18 cellular contexts compared by ENCODE assay signal in the genomic region with DNA sequence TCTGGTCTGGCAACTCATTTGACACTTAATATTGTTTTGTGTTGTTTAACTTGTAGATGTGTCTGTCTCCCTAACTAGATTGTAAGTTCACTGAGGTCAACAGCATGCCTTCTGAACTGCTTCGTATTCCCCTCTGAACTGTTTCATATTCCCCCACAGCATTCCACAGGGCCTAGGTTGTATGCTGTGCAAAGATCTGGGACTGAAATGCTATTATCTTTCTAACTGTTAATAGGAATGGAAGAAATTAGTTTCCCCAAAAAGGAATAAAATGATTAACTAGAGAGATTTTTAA. TPM values are rescaled to one million over a fixed set of nuclear protein-coding genes. Genes with fewer than 3 reads are reported as not detected.
DNase-seq lines count a peak whose midpoint lies in the region; ATAC-seq, FAIRE-seq and TF ChIP-seq lines count a peak whose summit lies in the region.
"Had no signal": no experiment of that assay in that cellular context is flagged by ENCODE, and none has a peak within 500 bp of the region (broad histone marks: within the 10 kb centered on the region; RNA-seq: fewer than 3 reads in every experiment).

No MANE protein-coding gene starts in this region.

- H3K4me3 ChIP-seq in BLaER1 treated with 17β-estradiol and CSF1 and Interleukin-3, amounts not matched to agents 10 nM and 100 nM, result no peak overlapping the region
- H3K4me3 ChIP-seq in KMS-11 (IDR thresholded peaks at IDR 0.05; ENCODE audit: insufficient read depth, low read depth, low read length) (no peak overlapping the region), endodermal cell (ENCODE audit: low read length) (no peak overlapping the region), neural progenitor cell (no peak overlapping the region), pancreas (no peak overlapping the region)
- H3K4me3 ChIP-seq: SJSA1 had no signal

- H3K4me3 Mint-ChIP-seq in endodermal cell (no peak overlapping the region), neural progenitor cell (peak overlapping the region; percentile 11)
- H3K4me3 Mint-ChIP-seq: CD14-positive monocyte, H9 had no signal

- H3K9me3 ChIP-seq in BLaER1 treated with 17β-estradiol and CSF1 and Interleukin-3, amounts not matched to agents 10 nM and 100 nM (replicated peaks in 1 of 11), result no peaks in the 10 kb centered on the region
- H3K9me3 ChIP-seq in endodermal cell (ENCODE audit: control insufficient read depth, low read length), result no peaks in the 10 kb centered on the region
- H3K9me3 ChIP-seq in neural progenitor cell (ENCODE audit: low read depth), result no peaks in the 10 kb centered on the region
- no peaks in the 10 kb centered on the region for H3K9me3 ChIP-seq in pancreas
- H3K9me3 ChIP-seq: SJSA1 had no signal

- no peaks in the 10 kb centered on the region for H3K36me3 ChIP-seq in BLaER1 treated with 17β-estradiol and CSF1 and Interleukin-3, amounts not matched to agents 10 nM and 100 nM
- H3K36me3 ChIP-seq in KMS-11 (ENCODE audit: insufficient read depth), result no peaks in the 10 kb centered on the region
- no peaks in the 10 kb centered on the region for H3K36me3 ChIP-seq in endodermal cell (ENCODE audit: control insufficient read depth, insufficient read depth, low read length)
- H3K36me3 ChIP-seq in neural progenitor cell, result no peaks in the 10 kb centered on the region
- no peaks in the 10 kb centered on the region for H3K36me3 ChIP-seq in pancreas
- H3K36me3 ChIP-seq: SJSA1 had no signal

- 100% methylated on average over 1 of the region's 1 CpG; no CpG with 5 or more reads in 1 of the 2 experiments for WGBS in endodermal cell (ENCODE audit: insufficient coverage in 1 of 2, insufficient read length in 1 of 2), 2 experiments
- 33 to 40% methylated on average over 1 of the region's 1 CpG for WGBS in pancreas, 2 donors

- H3K27me3 Mint-ChIP-seq in endodermal cell (ENCODE audit: insufficient read depth) (no peaks in the 10 kb centered on the region), neural progenitor cell (ENCODE audit: insufficient read depth, low read depth) (peaks cover 2% of the 10 kb centered on the region)

- no peak for FAIRE-seq in pancreas (lab: Jason Lieb, UNC)
- FAIRE-seq: GM19239 had no signal

- peak overlapping the region in 7 of 11 experiments; percentile 39 to 71 (median 56); a peak in 12 of 22 replicates for H3K4me2 ChIP-seq in BLaER1 treated with 17β-estradiol and CSF1 and Interleukin-3, amounts not matched to agents 10 nM and 100 nM
- peak overlapping the region; percentile 55 for H3K4me2 ChIP-seq in KMS-11
- H3K4me2 ChIP-seq in neural progenitor cell, result no peak overlapping the region

- no peak overlapping the region for H2AFZ ChIP-seq in KMS-11 (ENCODE audit: low read depth)
- no peak overlapping the region for H2AFZ ChIP-seq in neural progenitor cell (replicated peaks)

- H3K4me1 Mint-ChIP-seq in endodermal cell (peaks cover 52% of the 10 kb centered on the region), neural progenitor cell (peaks cover 90% of the 10 kb centered on the region)
- H3K4me1 Mint-ChIP-seq: CD14-positive monocyte had no signal

- peaks cover 32% of the 10 kb centered on the region for H3F3A ChIP-seq in neural progenitor cell (ENCODE audit: low read depth)

- TF ChIP-seq CTCF in KMS-11 (conservative IDR thresholded peaks at IDR 0.05; ENCODE audit: low read depth, low read length) (no peak), endodermal cell (conservative IDR thresholded peaks at IDR 0.05) (no peak), neural progenitor cell (IDR thresholded peaks at IDR 0.05) (no peak), pancreas (IDR thresholded peaks at IDR 0.05) (no peak)

- H3K79me2 ChIP-seq in KMS-11 (ENCODE audit: insufficient read depth, low read depth), result peaks cover 7% of the 10 kb centered on the region; the same call in 1 of the 2 replicates
- peaks cover 74% of the 10 kb centered on the region for H3K79me2 ChIP-seq in neural progenitor cell (ENCODE audit: low read depth)

- H3K36me3 Mint-ChIP-seq in endodermal cell (ENCODE audit: low read depth), result no peaks in the 10 kb centered on the region
- peaks cover 18% of the 10 kb centered on the region for H3K36me3 Mint-ChIP-seq in neural progenitor cell
- H3K36me3 Mint-ChIP-seq: CD14-positive monocyte had no signal

- peaks cover 0 to 8% (median 0%) of the 10 kb centered on the region in 11 experiments; a peak in 3 of 22 replicates for H3K27me3 ChIP-seq in BLaER1 treated with 17β-estradiol and CSF1 and Interleukin-3, amounts not matched to agents 10 nM and 100 nM
- no peaks in the 10 kb centered on the region for H3K27me3 ChIP-seq in KMS-11 (ENCODE audit: insufficient read depth, low read depth)
- H3K27me3 ChIP-seq in endodermal cell (ENCODE audit: control insufficient read depth, insufficient read depth, low read length, poor library complexity, severe bottlenecking), result no peaks in the 10 kb centered on the region
- H3K27me3 ChIP-seq in neural progenitor cell, result no peaks in the 10 kb centered on the region
- no peaks in the 10 kb centered on the region for H3K27me3 ChIP-seq in pancreas
- H3K27me3 ChIP-seq: SJSA1 had no signal

- H3K9ac ChIP-seq in BLaER1 treated with 17β-estradiol and CSF1 and Interleukin-3, amounts not matched to agents 10 nM and 100 nM, result no peak overlapping the region
- H3K9ac ChIP-seq in KMS-11 (no peak overlapping the region), endodermal cell (ENCODE audit: extremely low read depth, low read length, poor library complexity, severe bottlenecking) (no peak overlapping the region), neural progenitor cell (no peak overlapping the region)

- peaks cover 0 to 100% (median 83%) of the 10 kb centered on the region in 11 experiments; a peak in 17 of 22 replicates for H4K20me1 ChIP-seq in BLaER1 treated with 17β-estradiol and CSF1 and Interleukin-3, amounts not matched to agents 10 nM and 100 nM
- H4K20me1 ChIP-seq in KMS-11 (ENCODE audit: insufficient read depth), result no peaks in the 10 kb centered on the region; the same call in 1 of the 2 replicates
- H4K20me1 ChIP-seq in neural progenitor cell (ENCODE audit: low read depth), result peaks cover 69% of the 10 kb centered on the region

- no peak overlapping the region for H3K27ac ChIP-seq in BLaER1 treated with 17β-estradiol and CSF1 and Interleukin-3, amounts not matched to agents 10 nM and 100 nM
- H3K27ac ChIP-seq in KMS-11, result peak overlapping the region; percentile 38; the same call in 1 of the 2 replicates
- H3K27ac ChIP-seq in endodermal cell (ENCODE audit: low read depth, low read length), result peak overlapping the region; percentile 16
- H3K27ac ChIP-seq in neural progenitor cell, result no peak overlapping the region
- no peak overlapping the region for H3K27ac ChIP-seq in pancreas
- H3K27ac ChIP-seq: SJSA1 had no signal

- no peak for DNase-seq in endodermal cell
- DNase-seq in neural progenitor cell (ENCODE audit: low spot score), result no peak
- no peak for DNase-seq in OCI-M2 (lab: John Stamatoyannopoulos, UW; ENCODE audit: unreplicated experiment)
- no peak for DNase-seq in NCI-H510A treated with DMSO at 0.1 percent for 48 hours (lab: John Stamatoyannopoulos, UW)
- DNase-seq in NCI-H82 treated with DMSO at 0.1 percent for 48 hours (lab: John Stamatoyannopoulos, UW; ENCODE audit: unreplicated experiment), result no peak
- DNase-seq in pancreas, result no peak
- DNase-seq: H9, MV-4-11, NCI-H1436, NCI-H2029, NCI-H2171, NCI-H446, NCI-H748 treated with DMSO at 0.1 percent for 48 hours had no signal

- intact Hi-C loops in pancreas (cut with DNase I), result loop anchor here in 1 of 3 donors (10.0 kb wide), 1 partner anchor 103 kb away; no protein-coding TSS in a partner anchor

- no peak for ATAC-seq in pancreas

- H3K4me1 ChIP-seq in BLaER1 treated with 17β-estradiol and CSF1 and Interleukin-3, amounts not matched to agents 10 nM and 100 nM, result peaks cover 23 to 71% (median 54%) of the 10 kb centered on the region in 10 experiments
- H3K4me1 ChIP-seq in KMS-11 (ENCODE audit: low read depth, poor library complexity, severe bottlenecking), result peaks cover 25% of the 10 kb centered on the region
- peaks cover 32% of the 10 kb centered on the region for H3K4me1 ChIP-seq in endodermal cell (ENCODE audit: control insufficient read depth, insufficient read depth, low read length)
- H3K4me1 ChIP-seq in neural progenitor cell, result peaks cover 64% of the 10 kb centered on the region
- H3K4me1 ChIP-seq in pancreas, result peaks cover 35 to 58% (median 37%) of the 10 kb centered on the region in 3 donors

- H3K27ac Mint-ChIP-seq in endodermal cell (peak overlapping the region; percentile 22), neural progenitor cell (peak overlapping the region; percentile 62)
- H3K27ac Mint-ChIP-seq: CD14-positive monocyte, H9 had no signal

- H3K9me3 Mint-ChIP-seq in endodermal cell (no peaks in the 10 kb centered on the region), neural progenitor cell (no peaks in the 10 kb centered on the region)
- H3K9me3 Mint-ChIP-seq: CD14-positive monocyte, H9 had no signal

RNA-seq across cellular contexts. Expression of gene ZNRF3, which starts 38.2 kb away (rescaled TPM):
- total RNA-seq in endodermal cell (10 to 100 TPM; 15.8 to 19.8 TPM), neural progenitor cell (ENCODE audit: low replicate concordance) (4.1 and 12.0 TPM in 2 replicates), pancreas (1 to 10 TPM; 3.0 to 6.8 (median 4.9) TPM)
- polyA plus RNA-seq in endodermal cell (2013, experiment 1 of 2), result 35.8 TPM
- polyA plus RNA-seq in endodermal cell (2013, experiment 2 of 2), result 29.9 TPM
- polyA plus RNA-seq in pancreas, result 1 to 10 TPM; 2.4 to 3.1 TPM
- polyA plus RNA-seq: CD14-positive monocyte had no signal

Comparison
In these comparisons a context has a peak if more than half of its experiments do, and no peak if none do; other contexts are left out.
1. H3K27ac ChIP-seq: peak in KMS-11 (single experiment) and endodermal cell (single experiment); none in BLaER1 treated with 17β-estradiol and CSF1 and Interleukin-3, amounts not matched to agents 10 nM and 100 nM (0 of 11), neural progenitor cell (single experiment) and pancreas (0 of 4).